1 cellular context compared by ENCODE assay signal in the genomic region with DNA sequence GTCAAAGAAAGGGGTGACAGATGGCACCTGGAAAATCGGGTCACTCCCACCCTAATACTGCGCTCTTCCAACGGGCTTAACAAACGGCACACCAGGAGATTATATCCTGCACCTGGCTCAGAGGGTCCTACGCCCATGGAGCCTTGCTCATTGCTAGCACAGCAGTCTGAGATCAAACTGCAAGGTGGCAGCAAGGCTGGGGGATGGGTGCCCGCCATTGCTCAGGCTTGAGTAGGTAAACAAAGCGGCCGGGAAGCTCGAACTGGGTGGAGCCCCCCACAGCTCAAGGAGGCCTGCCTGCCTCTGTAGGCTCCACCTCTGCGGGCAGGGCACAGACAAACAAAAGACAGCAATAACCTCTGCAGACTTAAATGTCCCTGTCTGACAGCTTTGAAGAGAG. TPM values are rescaled to one million over a fixed set of nuclear protein-coding genes. Genes with fewer than 3 reads are reported as not detected.
"Had no signal": no experiment of that assay in that cellular context is flagged by ENCODE, and none has a peak within 500 bp of the region (broad histone marks: within the 10 kb centered on the region; RNA-seq: fewer than 3 reads in every experiment).

No MANE protein-coding gene starts in this region.

RNA-seq across cellular contexts. Expression of a gene that starts 53.1 kb away (rescaled TPM):
- polyA plus RNA-seq: K562 had no signal
